ENCODE assay signal across 13 cellular contexts in the genomic region with DNA sequence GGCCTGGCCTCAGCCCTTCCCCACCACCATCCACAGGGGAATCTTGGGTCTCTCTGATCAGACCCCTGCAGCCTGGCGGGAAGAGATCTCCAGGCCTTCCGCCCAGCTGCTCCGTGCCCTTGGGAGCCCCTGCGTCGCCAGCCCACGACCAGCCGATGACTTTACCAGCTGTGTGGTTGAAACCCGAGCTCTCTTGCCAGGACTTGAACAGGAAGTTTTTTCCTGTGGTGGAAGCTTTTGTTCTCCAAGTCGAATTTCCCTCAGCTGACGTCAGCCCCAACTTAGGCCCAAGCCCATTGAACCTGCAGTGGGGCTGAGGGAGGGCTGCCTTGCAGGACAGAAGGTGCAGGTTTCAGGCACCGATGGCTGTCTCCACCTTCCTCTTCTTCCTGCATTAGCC. TPM values are rescaled to one million over a fixed set of nuclear protein-coding genes. Genes with fewer than 3 reads are reported as not detected.
A peak's percentile ranks its signal among the peaks of the same experiment; 100 is the strongest.
DNase-seq lines count a peak whose midpoint lies in the region; ATAC-seq and TF ChIP-seq lines count a peak whose summit lies in the region.
"Had no signal": no experiment of that assay in that cellular context is flagged by ENCODE, and none has a peak within 500 bp of the region (broad histone marks: within the 10 kb centered on the region; RNA-seq: fewer than 3 reads in every experiment).

No MANE protein-coding gene starts in this region.

- H3K9me3 ChIP-seq in upper lobe of left lung: no peaks in the 10 kb centered on the region

- intact Hi-C loops in activated CD8-positive, alpha-beta T cell treated with anti-CD3 and anti-CD28 coated beads for 36 hours (cut with micrococcal nuclease): no loop called here
- intact Hi-C loops in activated CD4-positive, alpha-beta T cell treated with anti-CD3 and anti-CD28 coated beads for 36 hours (cut with DNase I, micrococcal nuclease): no loop called here

- POLR2A ChIA-PET in activated CD8-positive, alpha-beta T cell treated with anti-CD3 and anti-CD28 coated beads, Interleukin-2, amount 10 ng/mL, durations not matched to agents 7 days and 5 days (lab: Charles Lee): no interaction called here
- POLR2A ChIA-PET in activated CD8-positive, alpha-beta T cell treated with anti-CD3 and anti-CD28 coated beads for 36 hours (lab: Charles Lee): interaction anchor here (0.6 kb wide), 1 partner anchor 11 kb away, joined by 3 read pairs; no protein-coding TSS in a partner anchor
- POLR2A ChIA-PET in activated CD4-positive, alpha-beta T cell treated with anti-CD3 and anti-CD28 coated beads for 36 hours (lab: Charles Lee): no interaction called here

- H3K4me3 Mint-ChIP-seq in activated CD8-positive, alpha-beta T cell treated with anti-CD3 and anti-CD28 coated beads, Interleukin-2, amount 10 ng/mL, durations not matched to agents 7 days and 5 days: no peak overlapping the region
- no peak overlapping the region for H3K4me3 Mint-ChIP-seq in activated CD8-positive, alpha-beta T cell treated with anti-CD3 and anti-CD28 coated beads for 36 hours
- no peak overlapping the region for H3K4me3 Mint-ChIP-seq in activated CD4-positive, alpha-beta T cell treated with anti-CD3 and anti-CD28 coated beads for 36 hours

- no peaks in the 10 kb centered on the region for H3K36me3 ChIP-seq in upper lobe of left lung

- ATAC-seq in activated CD8-positive, alpha-beta T cell treated with anti-CD3 and anti-CD28 coated beads, Interleukin-2, amount 10 ng/mL, durations not matched to agents 7 days and 5 days: no peak
- ATAC-seq in activated CD8-positive, alpha-beta T cell treated with anti-CD3 and anti-CD28 coated beads for 36 hours: no peak
- peak; percentile 27 to 54 for ATAC-seq in upper lobe of left lung (ENCODE audit: low FRiP score in 2 of 2)
- ATAC-seq in activated CD4-positive, alpha-beta T cell treated with anti-CD3 and anti-CD28 coated beads for 36 hours: no peak

- CTCF ChIA-PET in activated CD8-positive, alpha-beta T cell treated with anti-CD3 and anti-CD28 coated beads, Interleukin-2, amount 10 ng/mL, durations not matched to agents 7 days and 5 days (lab: Charles Lee): no interaction called here
- CTCF ChIA-PET in activated CD8-positive, alpha-beta T cell treated with anti-CD3 and anti-CD28 coated beads for 36 hours (lab: Charles Lee): no interaction called here
- CTCF ChIA-PET in activated CD4-positive, alpha-beta T cell treated with anti-CD3 and anti-CD28 coated beads for 36 hours (lab: Charles Lee): no interaction called here

- no peaks in the 10 kb centered on the region for H3K36me3 Mint-ChIP-seq in activated CD8-positive, alpha-beta T cell treated with anti-CD3 and anti-CD28 coated beads, Interleukin-2, amount 10 ng/mL, durations not matched to agents 7 days and 5 days (ENCODE audit: low read depth)
- H3K36me3 Mint-ChIP-seq in activated CD8-positive, alpha-beta T cell treated with anti-CD3 and anti-CD28 coated beads for 36 hours (ENCODE audit: low read depth): no peaks in the 10 kb centered on the region
- no peaks in the 10 kb centered on the region for H3K36me3 Mint-ChIP-seq in activated CD4-positive, alpha-beta T cell treated with anti-CD3 and anti-CD28 coated beads for 36 hours (ENCODE audit: low read depth)

- TF ChIP-seq EP300 in upper lobe of left lung (IDR thresholded peaks at IDR 0.05): no peak

- DNase-seq in activated CD8-positive, alpha-beta T cell treated with anti-CD3 and anti-CD28 coated beads, Interleukin-2, amount 10 ng/mL, durations not matched to agents 7 days and 5 days: peak; percentile 12
- DNase-seq in activated CD8-positive, alpha-beta T cell treated with anti-CD3 and anti-CD28 coated beads for 36 hours: no peak
- DNase-seq in astrocyte of the hippocampus (ENCODE audit: low read depth, low spot score): peak; percentile 91
- peak; percentile 80 for DNase-seq in iPS DF 19.7 (ENCODE audit: low read depth, low spot score)
- peak in 1 of 2 donors; percentile 56 for DNase-seq in upper lobe of left lung
- DNase-seq in NCI-H2196 treated with DMSO at 0.1 percent for 48 hours (lab: John Stamatoyannopoulos, UW; ENCODE audit: unreplicated experiment): no peak
- no peak for DNase-seq in activated CD4-positive, alpha-beta T cell treated with anti-CD3 and anti-CD28 coated beads for 36 hours
- DNase-seq in activated CD4-positive, alpha-beta T cell treated with anti-CD3 and anti-CD28 coated beads, Interleukin-2, amount 50 U/mL, for 48 hours: no peak
- DNase-seq: activated CD4-positive, alpha-beta T cell treated with anti-CD3 and anti-CD28 coated beads, Interleukin-2, amount 50 U/mL, for 4 hours; anterior cingulate cortex; hypothalamus; NCI-H1092 had no signal

- no peaks in the 10 kb centered on the region for H3K27me3 ChIP-seq in upper lobe of left lung

- peak overlapping the region in 1 of 4 donors; percentile 35 for H3K27ac ChIP-seq in upper lobe of left lung
- H3K27ac ChIP-seq: parathyroid adenoma had no signal

- peaks cover 12% of the 10 kb centered on the region for H3K27me3 Mint-ChIP-seq in activated CD8-positive, alpha-beta T cell treated with anti-CD3 and anti-CD28 coated beads, Interleukin-2, amount 10 ng/mL, durations not matched to agents 7 days and 5 days (ENCODE audit: low read depth)
- H3K27me3 Mint-ChIP-seq in activated CD8-positive, alpha-beta T cell treated with anti-CD3 and anti-CD28 coated beads for 36 hours: peaks cover 3% of the 10 kb centered on the region
- H3K27me3 Mint-ChIP-seq in activated CD4-positive, alpha-beta T cell treated with anti-CD3 and anti-CD28 coated beads for 36 hours: no peaks in the 10 kb centered on the region

- H3K9me3 Mint-ChIP-seq in activated CD8-positive, alpha-beta T cell treated with anti-CD3 and anti-CD28 coated beads, Interleukin-2, amount 10 ng/mL, durations not matched to agents 7 days and 5 days (ENCODE audit: insufficient read depth): no peaks in the 10 kb centered on the region
- H3K9me3 Mint-ChIP-seq in activated CD8-positive, alpha-beta T cell treated with anti-CD3 and anti-CD28 coated beads for 36 hours: no peaks in the 10 kb centered on the region
- H3K9me3 Mint-ChIP-seq in activated CD4-positive, alpha-beta T cell treated with anti-CD3 and anti-CD28 coated beads for 36 hours (ENCODE audit: low read depth): no peaks in the 10 kb centered on the region

- peaks cover 4 to 10% (median 7%) of the 10 kb centered on the region in 4 donors for H3K4me1 ChIP-seq in upper lobe of left lung
- H3K4me1 ChIP-seq: parathyroid adenoma had no signal

- H3K4me3 ChIP-seq in upper lobe of left lung: no peak overlapping the region

- H3K27ac Mint-ChIP-seq in activated CD8-positive, alpha-beta T cell treated with anti-CD3 and anti-CD28 coated beads, Interleukin-2, amount 10 ng/mL, durations not matched to agents 7 days and 5 days: no peak overlapping the region
- H3K27ac Mint-ChIP-seq in activated CD8-positive, alpha-beta T cell treated with anti-CD3 and anti-CD28 coated beads for 36 hours: no peak overlapping the region
- H3K27ac Mint-ChIP-seq in activated CD4-positive, alpha-beta T cell treated with anti-CD3 and anti-CD28 coated beads for 36 hours: no peak overlapping the region

- 49 to 53% methylated on average over 9 to 11 of the region's 11 CpGs for WGBS in upper lobe of left lung, 2 donors

- H3K4me1 Mint-ChIP-seq in activated CD8-positive, alpha-beta T cell treated with anti-CD3 and anti-CD28 coated beads, Interleukin-2, amount 10 ng/mL, durations not matched to agents 7 days and 5 days (ENCODE audit: low read depth): peaks cover 15% of the 10 kb centered on the region
- peaks cover 3% of the 10 kb centered on the region for H3K4me1 Mint-ChIP-seq in activated CD8-positive, alpha-beta T cell treated with anti-CD3 and anti-CD28 coated beads for 36 hours (ENCODE audit: low read depth)
- H3K4me1 Mint-ChIP-seq in activated CD4-positive, alpha-beta T cell treated with anti-CD3 and anti-CD28 coated beads for 36 hours: peaks cover 3% of the 10 kb centered on the region

- no peak for TF ChIP-seq CTCF in activated CD8-positive, alpha-beta T cell treated with anti-CD3 and anti-CD28 coated beads for 36 hours (IDR thresholded peaks at IDR 0.05)
- TF ChIP-seq CTCF in upper lobe of left lung (IDR thresholded peaks at IDR 0.05): no peak

- no peak for TF ChIP-seq POLR2A in upper lobe of left lung (IDR thresholded peaks at IDR 0.05)

RNA-seq across cellular contexts. Expression of gene SMAD3, which starts 51.7 kb away (rescaled TPM):
- total RNA-seq in activated CD8-positive, alpha-beta T cell treated with anti-CD3 and anti-CD28 coated beads, Interleukin-2, amount 10 ng/mL, durations not matched to agents 7 days and 5 days: 10 to 100 TPM; 26.8 to 27.1 TPM
- 10 to 100 TPM; 22.3 to 24.7 TPM for total RNA-seq in activated CD8-positive, alpha-beta T cell treated with anti-CD3 and anti-CD28 coated beads for 36 hours
- total RNA-seq in upper lobe of left lung: 10 to 100 TPM; 31.7 to 44.5 (median 36.3) TPM
- 10 to 100 TPM; 33.7 to 40.8 TPM for total RNA-seq in activated CD4-positive, alpha-beta T cell treated with anti-CD3 and anti-CD28 coated beads for 36 hours

Comparison
In these comparisons a context has a peak if more than half of its experiments do, and no peak if none do; other contexts are left out.
1. DNase-seq: peak in activated CD8-positive, alpha-beta T cell treated with anti-CD3 and anti-CD28 coated beads, Interleukin-2, amount 10 ng/mL, durations not matched to agents 7 days and 5 days (single experiment), astrocyte of the hippocampus (single experiment) and iPS DF 19.7 (single experiment); none in activated CD8-positive, alpha-beta T cell treated with anti-CD3 and anti-CD28 coated beads for 36 hours (single experiment), NCI-H2196 treated with DMSO at 0.1 percent for 48 hours (single experiment), activated CD4-positive, alpha-beta T cell treated with anti-CD3 and anti-CD28 coated beads for 36 hours (single experiment) and activated CD4-positive, alpha-beta T cell treated with anti-CD3 and anti-CD28 coated beads, Interleukin-2, amount 50 U/mL, for 48 hours (0 of 2).
2. ATAC-seq: peak in upper lobe of left lung (2 of 2); none in activated CD8-positive, alpha-beta T cell treated with anti-CD3 and anti-CD28 coated beads, Interleukin-2, amount 10 ng/mL, durations not matched to agents 7 days and 5 days (single experiment), activated CD8-positive, alpha-beta T cell treated with anti-CD3 and anti-CD28 coated beads for 36 hours (single experiment) and activated CD4-positive, alpha-beta T cell treated with anti-CD3 and anti-CD28 coated beads for 36 hours (single experiment).